1 cellular context compared by ENCODE assay signal in genomic region chr3:122533931-122534334, GRCh38.
TF ChIP-seq lines count a peak whose summit lies in the region.

No MANE protein-coding gene starts in this region.

TF ChIP-seq in IMR-90, 13 proteins besides CTCF, POLR2A, EP300 and RAD21 (continued from another document):
- TF ChIP-seq NFE2L2 (IDR thresholded peaks at IDR 0.05; ENCODE audit: low read depth, low read length) = no peak
- TF ChIP-seq MAFK (IDR thresholded peaks at IDR 0.05; ENCODE audit: low read depth, low read length) = no peak
- peak; percentile 82 for TF ChIP-seq FOS (IDR thresholded peaks at IDR 0.05; ENCODE audit: low read depth, low read length)
- no peak for TF ChIP-seq ELK1 (IDR thresholded peaks at IDR 0.05; ENCODE audit: borderline replicate concordance, low read depth, low read length)
- peak; percentile 62 for TF ChIP-seq CEBPB (IDR thresholded peaks at IDR 0.05; ENCODE audit: low read depth, low read length)
- TF ChIP-seq RFX5 (IDR thresholded peaks at IDR 0.05; ENCODE audit: low read depth, low read length) = no peak
- TF ChIP-seq USF2 (IDR thresholded peaks at IDR 0.05; ENCODE audit: low read depth, low read length) = no peak
- TF ChIP-seq CHD1 (IDR thresholded peaks at IDR 0.05; ENCODE audit: low read depth, low read length) = no peak
- TF ChIP-seq RCOR1 (IDR thresholded peaks at IDR 0.05; ENCODE audit: insufficient replicate concordance, low read length) = no peak
TF ChIP-seq in IMR-90: peak in this region for 2.
